12 cellular contexts compared by ENCODE assay signal in genomic region chr9:115202960-115203751, GRCh38.
A peak's percentile ranks its signal among the peaks of the same experiment; 100 is the strongest.
DNase-seq lines count a peak whose midpoint lies in the region; ATAC-seq, FAIRE-seq and TF ChIP-seq lines count a peak whose summit lies in the region.
"Had no signal": no experiment of that assay in that cellular context is flagged by ENCODE, and none has a peak within 500 bp of the region (broad histone marks: within the 10 kb centered on the region; RNA-seq: fewer than 3 reads in every experiment).

No MANE protein-coding gene starts in this region.

- no TSS peak for BruUV-seq in A673 (replicated peaks; lab: Mats Ljungman, UMichigan)

- H3K4me3 ChIP-seq in A673 (ENCODE audit: low read depth, low read length, poor library complexity, severe bottlenecking) = no peak overlapping the region
- no peak overlapping the region for H3K4me3 ChIP-seq in GM23248
- H3K4me3 ChIP-seq in bronchial epithelial cell (ENCODE audit: low read depth, low read length) = no peak overlapping the region
- H3K4me3 ChIP-seq: BLaER1, lung had no signal

- H3K4me1 ChIP-seq in A673 (ENCODE audit: insufficient read depth, low read length, poor library complexity, severe bottlenecking) = peaks cover 37% of the 10 kb centered on the region
- peaks cover 82% of the 10 kb centered on the region for H3K4me1 ChIP-seq in GM23248 (ENCODE audit: insufficient read depth)
- H3K4me1 ChIP-seq: BLaER1 had no signal

- no peaks in the 10 kb centered on the region for H3K9me3 ChIP-seq in A673 (ENCODE audit: low read depth, low read length, poor library complexity, severe bottlenecking)
- no peaks in the 10 kb centered on the region for H3K9me3 ChIP-seq in GM23248 (ENCODE audit: low read depth)
- H3K9me3 ChIP-seq: BLaER1 had no signal

- POLR2A ChIA-PET in A673 (lab: Charles Lee; ENCODE audit: low non-redundant PET) = interaction anchor here (0.5 to 1.0 kb wide), 3 partner anchors 90 to 616 kb away, joined by 3 to 8 read pairs (median 4); partner anchors contain the start of gene ATP6V1G1

- no peaks in the 10 kb centered on the region for H4K20me1 ChIP-seq in GM23248 (ENCODE audit: insufficient read depth)
- H4K20me1 ChIP-seq: BLaER1 had no signal

- H3K27me3 ChIP-seq in A673 (replicated peaks; ENCODE audit: insufficient read depth, low read depth, low read length, poor library complexity) (no peaks in the 10 kb centered on the region), GM23248 (replicated peaks; ENCODE audit: insufficient read depth) (no peaks in the 10 kb centered on the region), bronchial epithelial cell (ENCODE audit: control insufficient read depth, insufficient read depth, low read length) (no peaks in the 10 kb centered on the region)
- H3K27me3 ChIP-seq: BLaER1 had no signal

- no peaks in the 10 kb centered on the region for H3K9me2 ChIP-seq in GM23248 (ENCODE audit: insufficient read depth)

- 0 out of 2 replicates have a peak overlapping the region, but pooled peaks have one; percentile 27 for H3K9ac ChIP-seq in GM23248
- H3K9ac ChIP-seq: BLaER1 had no signal

- H3K36me3 ChIP-seq in A673 (ENCODE audit: insufficient read depth, low read length, poor library complexity, severe bottlenecking) (no peaks in the 10 kb centered on the region), GM23248 (ENCODE audit: low read depth) (no peaks in the 10 kb centered on the region), bronchial epithelial cell (ENCODE audit: control insufficient read depth, insufficient read depth, low read length) (no peaks in the 10 kb centered on the region)
- H3K36me3 ChIP-seq: BLaER1 had no signal

- H3K79me2 ChIP-seq in GM23248 (ENCODE audit: insufficient read depth) = no peaks in the 10 kb centered on the region

- H3K27ac ChIP-seq in A673 (ENCODE audit: low read depth, low read length, poor library complexity, severe bottlenecking) = peak overlapping the region; percentile 55
- peak overlapping the region; percentile 60 for H3K27ac ChIP-seq in GM23248
- H3K27ac ChIP-seq: BLaER1 had no signal

- H3F3A ChIP-seq in GM23248 (ENCODE audit: insufficient read depth) = peaks cover 71% of the 10 kb centered on the region

- FAIRE-seq in bronchial epithelial cell (lab: Jason Lieb, UNC) = peak; percentile 55

- intact Hi-C loops in A673 (cut with micrococcal nuclease; ENCODE audit: unreplicated experiment) = loop anchor here (5.0 kb wide), 1 partner anchor 86 kb away; the partner anchor contains the start of gene TNC

- DNase-seq in A673 (ENCODE audit: low spot score) (peak; percentile 64), GM23248 (peak; percentile 94), bronchial epithelial cell (ENCODE audit: low read depth) (peak; percentile 67), left lobe of liver (ENCODE audit: low spot score) (no peak), CD1c-positive myeloid dendritic cell (ENCODE audit: extremely low spot score) (no peak), A172 (ENCODE audit: low spot score) (no peak)
- no peak for DNase-seq in activated naive CD4-positive, alpha-beta T cell (lab: John Stamatoyannopoulos, UW)
- DNase-seq: aorta, NCI-H82 had no signal

- in situ Hi-C loops in GM23248 (cut with MboI) = loop anchor here (10.0 kb wide), 1 partner anchor 322 kb away; no protein-coding TSS in a partner anchor

- peak overlapping the region; percentile 36 for H3K4me2 ChIP-seq in GM23248 (ENCODE audit: unreplicated experiment)
- H3K4me2 ChIP-seq: BLaER1 had no signal

- CTCF ChIA-PET in A673 (lab: Charles Lee) = no interaction called here

- no peak overlapping the region for H2AFZ ChIP-seq in GM23248

- ATAC-seq in left lobe of liver (peak; percentile 29), GM21367 (IDR thresholded peaks at IDR 0.05; ENCODE audit: unreplicated experiment) (no peak)

- WGBS in GM23248 (ENCODE audit: low coverage in 1 of 2, low lambda C conversion rate in 2 of 2, missing lambda C conversion rate in 2 of 2), 2 experiments = 0 to 6% methylated on average over 2 of the region's 2 CpGs

- TF ChIP-seq CTCF in A673 (conservative IDR thresholded peaks at IDR 0.05; ENCODE audit: low read depth, low read length) = 0 out of 2 replicates have a peak, but pooled peaks have one; percentile 12
- TF ChIP-seq CTCF in bronchial epithelial cell (IDR thresholded peaks at IDR 0.05; ENCODE audit: insufficient read depth, low read length, severe bottlenecking) = no peak

Comparison
In these comparisons a context has a peak if more than half of its experiments do, and no peak if none do; other contexts are left out.
1. DNase-seq: peak in A673 (single experiment), GM23248 (single experiment) and bronchial epithelial cell (single experiment); none in left lobe of liver (single experiment), CD1c-positive myeloid dendritic cell (single experiment), A172 (single experiment) and activated naive CD4-positive, alpha-beta T cell (0 of 4).